14 cellular contexts compared by ENCODE assay signal in the genomic region with DNA sequence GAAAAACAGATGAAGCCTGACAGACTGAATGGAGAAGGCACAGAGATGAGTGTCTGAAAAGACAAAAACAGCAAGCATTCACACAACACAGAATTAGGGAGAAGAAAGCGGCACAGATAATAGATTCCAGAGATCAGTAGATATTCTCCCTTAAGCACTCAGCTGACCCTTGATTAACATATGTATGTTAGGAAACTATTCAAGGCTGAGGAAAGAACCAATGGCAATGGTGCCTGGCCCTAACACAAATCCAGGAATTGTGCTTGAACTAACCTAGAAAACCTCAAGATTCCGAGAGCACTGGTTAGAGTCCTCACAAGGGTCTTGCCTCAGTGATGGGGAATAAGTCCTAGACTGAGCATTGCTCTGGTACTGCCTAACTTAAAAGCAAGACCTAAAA. TPM values are rescaled to one million over a fixed set of nuclear protein-coding genes. Genes with fewer than 3 reads are reported as not detected.
DNase-seq lines count a peak whose midpoint lies in the region; ATAC-seq, FAIRE-seq and TF ChIP-seq lines count a peak whose summit lies in the region.
"Had no signal": no experiment of that assay in that cellular context is flagged by ENCODE, and none has a peak within 500 bp of the region (broad histone marks: within the 10 kb centered on the region; RNA-seq: fewer than 3 reads in every experiment).

No MANE protein-coding gene starts in this region.

- POLR2A ChIA-PET in H1 (lab: Charles Lee; ENCODE audit: partially characterized antibody) = interaction anchor here (1.5 kb wide), 1 partner anchor 14 kb away, joined by 4 read pairs; no protein-coding TSS in a partner anchor
- POLR2A ChIA-PET in GM10248 (lab: Yijun Ruan, JAX) = no interaction called here
- POLR2A ChIA-PET in CD8-positive, alpha-beta T cell (lab: Charles Lee) = no interaction called here

- no peak overlapping the region for H3K56ac ChIP-seq in H1 (replicated peaks; ENCODE audit: insufficient read length, low read depth, low read length)

- no peak overlapping the region for H3K4me3 Mint-ChIP-seq in CD8-positive, alpha-beta T cell
- H3K4me3 Mint-ChIP-seq in activated T-helper 2 cell treated with anti-CD3 and anti-CD28 coated beads, Interferon-gamma antibody, Interleukin-2, Interleukin-4, amounts not matched to agents 10 μg/mL and 5 μg/mL and 100 μg/mL, durations not matched to agents 14 hours and 24 hours and 36 hours (ENCODE audit: low read depth) = no peak overlapping the region
- H3K4me3 Mint-ChIP-seq: CD4-positive, CD25-positive, alpha-beta regulatory T cell had no signal

- H2BK120ac ChIP-seq in H1 (replicated peaks; ENCODE audit: low read depth, low read length) = no peak overlapping the region

- H2BK15ac ChIP-seq in H1 (ENCODE audit: low read length) = no peak overlapping the region

- in situ Hi-C loops in HAP-1 (cut with MboI; ENCODE audit: low sequenced_read_pairs) = no loop called here

- TF ChIP-seq EP300 in H1 (IDR thresholded peaks at IDR 0.05; ENCODE audit: borderline replicate concordance in 1 of 2, low read depth in 2 of 2, low read length in 2 of 2) = no peak

- no peak overlapping the region for H2BK5ac ChIP-seq in H1 (ENCODE audit: low read depth, low read length)

- no peaks in the 10 kb centered on the region for H3K23me2 ChIP-seq in H1 (ENCODE audit: low read depth, low read length)

- peak overlapping the region; percentile 15 to 30; a peak in 2 of 4 replicates for H3K4me2 ChIP-seq in H1 (ENCODE audit: insufficient read depth in 1 of 2, low read depth in 2 of 2, low read length in 2 of 2)

- DNase-seq in HAP-1 (ENCODE audit: low spot score in 2 of 2) (peak; percentile 10 to 36), H1 (ENCODE audit: low read depth in 1 of 2, low spot score in 2 of 2) (no peak), iPS-NIHi11 (ENCODE audit: low spot score) (peak; percentile 7), SKM-1 (lab: John Stamatoyannopoulos, UW; ENCODE audit: unreplicated experiment) (no peak), GM10248 (ENCODE audit: extremely low spot score) (no peak)
- no peak for DNase-seq in CD8-positive, alpha-beta T cell
- DNase-seq in activated T-helper 2 cell treated with anti-CD3 and anti-CD28 coated beads, Interferon-gamma antibody, Interleukin-2, Interleukin-4, amounts not matched to agents 10 μg/mL and 5 μg/mL and 100 μg/mL, durations not matched to agents 14 hours and 24 hours and 36 hours (ENCODE audit: low spot score) = no peak
- DNase-seq: BE2C; C1 segment of cervical spinal cord; Caco-2; CD4-positive, CD25-positive, alpha-beta regulatory T cell; GDM1; HCEC 1CT had no signal

- CTCF ChIA-PET in H1 (lab: Charles Lee; ENCODE audit: partially characterized antibody) (interaction anchor here (0.7 kb wide), 1 partner anchor 760 kb away, joined by 3 read pairs; no protein-coding TSS in a partner anchor), GM10248 (lab: Yijun Ruan, JAX) (no interaction called here)
- CTCF ChIA-PET in CD8-positive, alpha-beta T cell (lab: Charles Lee) = no interaction called here

- no peaks in the 10 kb centered on the region for H3K36me3 ChIP-seq in HAP-1 (replicated peaks)
- H3K36me3 ChIP-seq in H1 (ENCODE audit: control insufficient read depth in 2 of 4, insufficient read depth in 4 of 4, low read length in 3 of 4) = no peaks in the 10 kb centered on the region; a peak in 1 of 8 replicates
- no peaks in the 10 kb centered on the region for H3K36me3 ChIP-seq in CD8-positive, alpha-beta T cell (ENCODE audit: insufficient read depth, low read length)
- H3K36me3 ChIP-seq: BE2C had no signal

- no peak overlapping the region for H3K27ac ChIP-seq in H1 (ENCODE audit: low read depth, low read length)
- H3K27ac ChIP-seq in CD8-positive, alpha-beta T cell (ENCODE audit: low read depth, low read length) = no peak overlapping the region

- WGBS in H1 (ENCODE audit: extremely low coverage in 1 of 2, insufficient coverage in 1 of 2, insufficient read length in 1 of 2, insufficient replicate concordance in 2 of 2, low coverage in 1 of 2, low lambda C conversion rate in 2 of 2, missing lambda C conversion rate in 1 of 2), 2 experiments = 67% methylated on average over 2 of the region's 2 CpGs; no CpG with 5 or more reads in 1 of the 2 experiments

- TF ChIP-seq POLR2A in H1 (IDR thresholded peaks at IDR 0.05; ENCODE audit: control extremely low read depth in 1 of 2, low read depth in 2 of 2, low read length in 2 of 2) = no peak

- H2BK12ac ChIP-seq in H1 (ENCODE audit: low read depth, low read length) = no peak overlapping the region

- H2AK5ac ChIP-seq in H1 (ENCODE audit: low read depth, low read length) = no peak overlapping the region

- no peaks in the 10 kb centered on the region for H3K36me3 Mint-ChIP-seq in CD8-positive, alpha-beta T cell
- no peaks in the 10 kb centered on the region for H3K36me3 Mint-ChIP-seq in activated T-helper 2 cell treated with anti-CD3 and anti-CD28 coated beads, Interferon-gamma antibody, Interleukin-2, Interleukin-4, amounts not matched to agents 10 μg/mL and 5 μg/mL and 100 μg/mL, durations not matched to agents 14 hours and 24 hours and 36 hours (ENCODE audit: low read depth)
- H3K36me3 Mint-ChIP-seq: CD4-positive, CD25-positive, alpha-beta regulatory T cell had no signal

- no peak overlapping the region for H3K4me3 ChIP-seq in HAP-1
- H3K4me3 ChIP-seq in H1 (ENCODE audit: extremely low read depth in 1 of 4, insufficient read depth in 2 of 4, low read depth in 3 of 4, low read length in 4 of 4) = no peak overlapping the region
- no peak overlapping the region for H3K4me3 ChIP-seq in CD8-positive, alpha-beta T cell (ENCODE audit: low read depth, low read length)

- no peak overlapping the region for H2BK20ac ChIP-seq in H1 (ENCODE audit: low read length)

- H3K27me3 ChIP-seq in HAP-1 (ENCODE audit: low read depth) (no peaks in the 10 kb centered on the region), H1 (replicated peaks in 1 of 4; ENCODE audit: control insufficient read depth in 3 of 4, extremely low read depth in 1 of 4, insufficient read depth in 3 of 4, low read length in 3 of 4) (no peaks in the 10 kb centered on the region)
- H3K27me3 ChIP-seq in CD8-positive, alpha-beta T cell (ENCODE audit: insufficient read depth, low read length) = no peaks in the 10 kb centered on the region
- H3K27me3 ChIP-seq: BE2C had no signal

- H4K91ac ChIP-seq in H1 (replicated peaks; ENCODE audit: insufficient read length, low read length) = no peak overlapping the region

- H3K4ac ChIP-seq in H1 (replicated peaks; ENCODE audit: insufficient read length, low read depth, low read length) = no peak overlapping the region

- H2AFZ ChIP-seq in H1 (ENCODE audit: low read length) = no peak overlapping the region

- peaks cover under 1% of the 10 kb centered on the region; the same call in 1 of the 2 replicates for H3K79me1 ChIP-seq in H1 (ENCODE audit: low read depth, low read length)

- no peak overlapping the region for H3K27ac Mint-ChIP-seq in CD8-positive, alpha-beta T cell
- no peak overlapping the region for H3K27ac Mint-ChIP-seq in activated T-helper 2 cell treated with anti-CD3 and anti-CD28 coated beads, Interferon-gamma antibody, Interleukin-2, Interleukin-4, amounts not matched to agents 10 μg/mL and 5 μg/mL and 100 μg/mL, durations not matched to agents 14 hours and 24 hours and 36 hours
- H3K27ac Mint-ChIP-seq: CD4-positive, CD25-positive, alpha-beta regulatory T cell had no signal

- H3K23ac ChIP-seq in H1 (ENCODE audit: insufficient read length) = no peak overlapping the region

- H3K14ac ChIP-seq in H1 (ENCODE audit: insufficient read length) = no peak overlapping the region

- no peak for TF ChIP-seq RAD21 in H1 (IDR thresholded peaks at IDR 0.05 in 1 of 2, conservative IDR thresholded peaks at IDR 0.05 in 1 of 2; ENCODE audit: low read depth in 2 of 2, low read length in 2 of 2)

- FAIRE-seq in H1 (lab: Jason Lieb, UNC) = peak; percentile 71

- no peak overlapping the region for H3K18ac ChIP-seq in H1 (ENCODE audit: extremely low read depth, low read length)

- peaks cover 0 to 3% of the 10 kb centered on the region in 2 experiments for H4K20me1 ChIP-seq in H1 (replicated peaks in 1 of 2; ENCODE audit: control insufficient read depth in 1 of 2, insufficient read depth in 2 of 2, low read length in 2 of 2)

- intact Hi-C loops in CD8-positive, alpha-beta T cell (cut with DNase I, micrococcal nuclease) = no loop called here
- intact Hi-C loops in activated T-helper 2 cell treated with anti-CD3 and anti-CD28 coated beads, Interferon-gamma antibody, Interleukin-2, Interleukin-4, amounts not matched to agents 10 μg/mL and 5 μg/mL and 100 μg/mL, durations not matched to agents 14 hours and 24 hours and 36 hours (cut with micrococcal nuclease) = no loop called here

- no peaks in the 10 kb centered on the region for H3K27me3 Mint-ChIP-seq in CD8-positive, alpha-beta T cell (ENCODE audit: low read depth)
- no peaks in the 10 kb centered on the region for H3K27me3 Mint-ChIP-seq in activated T-helper 2 cell treated with anti-CD3 and anti-CD28 coated beads, Interferon-gamma antibody, Interleukin-2, Interleukin-4, amounts not matched to agents 10 μg/mL and 5 μg/mL and 100 μg/mL, durations not matched to agents 14 hours and 24 hours and 36 hours (ENCODE audit: low read depth)
- H3K27me3 Mint-ChIP-seq: CD4-positive, CD25-positive, alpha-beta regulatory T cell had no signal

- no peaks in the 10 kb centered on the region for H3K9me3 Mint-ChIP-seq in CD8-positive, alpha-beta T cell
- H3K9me3 Mint-ChIP-seq in activated T-helper 2 cell treated with anti-CD3 and anti-CD28 coated beads, Interferon-gamma antibody, Interleukin-2, Interleukin-4, amounts not matched to agents 10 μg/mL and 5 μg/mL and 100 μg/mL, durations not matched to agents 14 hours and 24 hours and 36 hours = no peaks in the 10 kb centered on the region

- no peaks in the 10 kb centered on the region for H3K4me1 Mint-ChIP-seq in CD8-positive, alpha-beta T cell (ENCODE audit: low read depth)
- H3K4me1 Mint-ChIP-seq in activated T-helper 2 cell treated with anti-CD3 and anti-CD28 coated beads, Interferon-gamma antibody, Interleukin-2, Interleukin-4, amounts not matched to agents 10 μg/mL and 5 μg/mL and 100 μg/mL, durations not matched to agents 14 hours and 24 hours and 36 hours (ENCODE audit: low read depth) = no peaks in the 10 kb centered on the region
- H3K4me1 Mint-ChIP-seq: CD4-positive, CD25-positive, alpha-beta regulatory T cell had no signal

- H3K9ac ChIP-seq in H1 (replicated peaks in 1 of 4; ENCODE audit: extremely low read depth in 1 of 4, low read depth in 3 of 4, low read length in 3 of 4) = no peak overlapping the region

- TF ChIP-seq CTCF in H1 (IDR thresholded peaks at IDR 0.05; ENCODE audit: control extremely low read depth in 1 of 3, insufficient read depth in 1 of 3, low read depth in 1 of 3, low read length in 3 of 3) (no peak), GM10248 (IDR thresholded peaks at IDR 0.05; ENCODE audit: control extremely low read depth, extremely low read depth, low read depth, missing control alignments) (no peak)
- no peak for TF ChIP-seq CTCF in CD8-positive, alpha-beta T cell (IDR thresholded peaks at IDR 0.05)

- H4K5ac ChIP-seq in H1 (ENCODE audit: insufficient read length, low read depth, low read length) = no peak overlapping the region

- H4K8ac ChIP-seq in H1 (ENCODE audit: extremely low read depth, insufficient read depth, low read length) = no peak overlapping the region

- H3K9me3 ChIP-seq in HAP-1 (no peaks in the 10 kb centered on the region), H1 (ENCODE audit: insufficient read depth in 2 of 2, low read depth in 1 of 2, low read length in 1 of 2) (no peaks in the 10 kb centered on the region)
- no peaks in the 10 kb centered on the region for H3K9me3 ChIP-seq in CD8-positive, alpha-beta T cell (ENCODE audit: low read length)
- H3K9me3 ChIP-seq: BE2C, Caco-2 had no signal

- ATAC-seq in CD8-positive, alpha-beta T cell = no peak

- peaks cover 0 to 54% of the 10 kb centered on the region in 2 experiments; a peak in 2 of 4 replicates for H3K79me2 ChIP-seq in H1 (ENCODE audit: control insufficient read depth in 1 of 2, insufficient read depth in 2 of 2, low read length in 2 of 2)

- H3K4me1 ChIP-seq in HAP-1 (peaks cover 6% of the 10 kb centered on the region), H1 (replicated peaks in 1 of 4; ENCODE audit: control insufficient read depth in 3 of 4, insufficient read depth in 4 of 4, low read length in 3 of 4) (peaks cover 0 to 12% (median 6%) of the 10 kb centered on the region in 4 experiments; a peak in 3 of 7 replicates)
- H3K4me1 ChIP-seq in CD8-positive, alpha-beta T cell (ENCODE audit: insufficient read depth, low read length) = no peaks in the 10 kb centered on the region
- H3K4me1 ChIP-seq: BE2C, Caco-2 had no signal

RNA-seq across cellular contexts. Expression of gene KCNT2, which starts 30.9 kb away (rescaled TPM):
- 9.3 and 10.2 TPM in 2 replicates for total RNA-seq in H1 (2021; fragmentation: NEBNext Ultra II Directional; extraction: Animal tissue kit (Norgen Biotek cat#: 25700))
- 2.3 TPM in 2 replicates for polyA plus RNA-seq in H1 (2011; rRNA removed)
- 3.2 TPM for polyA plus RNA-seq in H1 (2011; cell fraction: cytosol; rRNA removed)
- 7.5 TPM for polyA plus RNA-seq in H1 (2011; cell fraction: nucleus; rRNA removed)
- polyA plus RNA-seq in H1 (2012, experiment 1 of 2) = 2.7 to 5.4 TPM (median 3.9 TPM) in 4 replicates
- polyA plus RNA-seq in H1 (2012, experiment 2 of 2) = 0.41 TPM
- polyA plus RNA-seq in H1 (2013, experiment 1 of 2) = 5.4 TPM
- 5.1 TPM for polyA plus RNA-seq in H1 (2013, experiment 2 of 2)
- polyA minus RNA-seq in H1 (2011; rRNA and poly(A)+ RNA removed) = 24.3 and 25.2 TPM in 2 replicates
- 9.8 TPM for polyA minus RNA-seq in H1 (2011; cell fraction: cytosol; rRNA and poly(A)+ RNA removed)
- polyA minus RNA-seq in H1 (2011; cell fraction: nucleus; rRNA and poly(A)+ RNA removed) = 127 TPM
- not detected for total RNA-seq in CD8-positive, alpha-beta T cell
- total RNA-seq in activated T-helper 2 cell treated with anti-CD3 and anti-CD28 coated beads, Interferon-gamma antibody, Interleukin-2, Interleukin-4, amounts not matched to agents 10 μg/mL and 5 μg/mL and 100 μg/mL, durations not matched to agents 14 hours and 24 hours and 36 hours = not detected in 2 replicates
- total RNA-seq: Caco-2; CD4-positive, CD25-positive, alpha-beta regulatory T cell; HT-29 had no signal
- polyA plus RNA-seq: CD4-positive, CD25-positive, alpha-beta regulatory T cell had no signal

Comparison
In these comparisons a context has a peak if more than half of its experiments do, and no peak if none do; other contexts are left out.
1. DNase-seq: peak in HAP-1 (2 of 2) and iPS-NIHi11 (single experiment); none in H1 (0 of 2), SKM-1 (single experiment), GM10248 (single experiment), CD8-positive, alpha-beta T cell (0 of 7) and activated T-helper 2 cell treated with anti-CD3 and anti-CD28 coated beads, Interferon-gamma antibody, Interleukin-2, Interleukin-4, amounts not matched to agents 10 μg/mL and 5 μg/mL and 100 μg/mL, durations not matched to agents 14 hours and 24 hours and 36 hours (single experiment).
2. RNA of gene KCNT2, which starts 30.9 kb away (total RNA-seq): 9.3 to 10.2 TPM in H1; not detected in CD8-positive, alpha-beta T cell and not detected in activated T-helper 2 cell treated with anti-CD3 and anti-CD28 coated beads, Interferon-gamma antibody, Interleukin-2, Interleukin-4, amounts not matched to agents 10 μg/mL and 5 μg/mL and 100 μg/mL, durations not matched to agents 14 hours and 24 hours and 36 hours; every median in the first group is over 10 times any median in the second.